Comparison of ENCODE assay signal across 22 cellular contexts in the genomic region with DNA sequence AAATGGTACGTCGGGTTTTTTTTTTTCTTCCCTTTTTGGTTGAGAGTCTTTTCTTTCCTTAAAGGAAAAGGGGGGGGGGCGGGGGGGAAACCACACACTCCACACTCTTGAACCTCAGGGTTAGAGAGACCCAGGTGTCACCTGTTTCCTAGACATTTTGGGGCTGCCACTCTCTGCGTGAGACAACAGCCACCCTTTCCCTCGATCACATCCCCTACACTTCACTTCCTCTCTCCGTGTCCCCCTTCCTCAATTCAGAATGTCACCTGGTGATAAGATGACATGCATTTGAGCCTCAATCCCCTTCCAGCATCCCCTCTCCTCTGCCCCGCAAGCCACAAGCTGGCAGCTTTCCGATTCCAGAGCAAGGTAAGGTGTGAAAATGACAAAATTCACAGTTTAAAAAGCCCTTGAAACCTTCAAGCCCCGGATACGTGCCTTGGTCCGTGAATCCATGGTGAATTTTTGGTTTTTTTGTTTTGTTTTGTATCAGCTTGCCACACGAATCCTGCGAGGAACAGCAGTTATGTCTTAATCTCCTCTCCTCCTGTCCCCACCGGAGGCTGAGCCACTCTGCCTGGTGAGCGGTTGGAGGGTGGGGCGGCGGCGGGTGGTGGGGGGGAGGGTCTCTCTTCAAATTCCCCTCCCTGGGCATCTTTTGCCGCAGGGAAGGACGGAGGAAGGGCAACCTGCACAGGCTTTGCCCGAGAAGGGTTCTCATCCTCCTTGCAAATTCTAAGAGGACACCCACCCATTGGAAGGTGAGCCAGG. TPM values are rescaled to one million over a fixed set of nuclear protein-coding genes. Genes with fewer than 3 reads are reported as not detected.
DNase-seq lines count a peak whose midpoint lies in the region; ATAC-seq, FAIRE-seq and TF ChIP-seq lines count a peak whose summit lies in the region.
"Had no signal": no experiment of that assay in that cellular context is flagged by ENCODE, and none has a peak within 500 bp of the region (broad histone marks: within the 10 kb centered on the region; RNA-seq: fewer than 3 reads in every experiment).

No MANE protein-coding gene starts in this region.

- H3K4me3 Mint-ChIP-seq in central memory CD8-positive, alpha-beta T cell, result no peak overlapping the region
- H3K4me3 Mint-ChIP-seq: activated naive CD4-positive, alpha-beta T cell treated with anti-CD3 and anti-CD28 coated beads, Interleukin-2, amount 50 U/mL, for 24 hours had no signal

- no peaks in the 10 kb centered on the region for H3K4me1 ChIP-seq in osteoblast (ENCODE audit: insufficient read depth, low read length)
- H3K4me1 ChIP-seq in ascending aorta, result peaks cover 7 to 16% of the 10 kb centered on the region in 2 donors
- H3K4me1 ChIP-seq: foreskin keratinocyte, SJCRH30 had no signal

- H3K36me3 Mint-ChIP-seq in central memory CD8-positive, alpha-beta T cell (ENCODE audit: insufficient read depth), result no peaks in the 10 kb centered on the region
- H3K36me3 Mint-ChIP-seq: activated naive CD4-positive, alpha-beta T cell treated with anti-CD3 and anti-CD28 coated beads, Interleukin-2, amount 50 U/mL, for 24 hours; CD8-positive, alpha-beta memory T cell had no signal

- H3K4me3 ChIP-seq in osteoblast (ENCODE audit: insufficient read depth, low read length), result no peak overlapping the region
- H3K4me3 ChIP-seq in ascending aorta, result no peak overlapping the region
- H3K4me3 ChIP-seq: hepatocyte, SJCRH30, tibial nerve had no signal

- FAIRE-seq in GM12891 (lab: Jason Lieb, UNC), result peak; percentile 9

- DNase-seq in GM12891 (ENCODE audit: insufficient read length, low spot score) (no peak), NCI-H82 treated with DMSO at 0.1 percent for 48 hours (lab: John Stamatoyannopoulos, UW; ENCODE audit: unreplicated experiment) (peak; percentile 17), osteoblast (ENCODE audit: insufficient read length, low spot score, missing footprints) (peak; percentile 91), left cardiac atrium (no peak), ecto neural progenitor cell (ENCODE audit: low spot score) (no peak), ascending aorta (ENCODE audit: low spot score in 2 of 2) (no peak)
- DNase-seq in central memory CD8-positive, alpha-beta T cell (ENCODE audit: low spot score in 2 of 2), result no peak
- DNase-seq: activated CD4-positive, alpha-beta T cell treated with anti-CD3 and anti-CD28 coated beads for 48 hours; CD8-positive, alpha-beta memory T cell; effector CD4-positive, alpha-beta T cell; foreskin keratinocyte; NCI-H1105 treated with DMSO at 0.1 percent for 48 hours; NCI-H226; SJCRH30; stimulated activated CD4-positive, alpha-beta T cell treated with anti-CD3 and anti-CD28 coated beads, Interleukin-4, amount 100 ng/mL, for 1 hour; stimulated activated naive CD8-positive, alpha-beta T cell treated with anti-CD3 and anti-CD28 coated beads, Interleukin-15, amount 100 ng/mL, for 72 hours; T-helper 1 cell had no signal

- H3K9me3 Mint-ChIP-seq in central memory CD8-positive, alpha-beta T cell, result no peaks in the 10 kb centered on the region
- H3K9me3 Mint-ChIP-seq: activated naive CD4-positive, alpha-beta T cell treated with anti-CD3 and anti-CD28 coated beads, Interleukin-2, amount 50 U/mL, for 24 hours; stimulated activated naive CD8-positive, alpha-beta T cell treated with anti-CD3 and anti-CD28 coated beads, Interleukin-15, amount 100 ng/mL, for 72 hours had no signal

- H3K27me3 Mint-ChIP-seq in central memory CD8-positive, alpha-beta T cell, result peaks cover 71% of the 10 kb centered on the region

- H3K9me3 ChIP-seq in osteoblast (ENCODE audit: low read depth, low read length) (no peaks in the 10 kb centered on the region), ascending aorta (no peaks in the 10 kb centered on the region)
- H3K9me3 ChIP-seq: SJCRH30, tibial nerve had no signal

- TF ChIP-seq POLR2A in GM12891 (IDR thresholded peaks at IDR 0.05; ENCODE audit: low read depth, low read length), result no peak

- intact Hi-C loops in left cardiac atrium (cut with DNase I), result no loop called here
- intact Hi-C loops in ascending aorta (cut with DNase I), result no loop called here

- H3K36me3 ChIP-seq in osteoblast (ENCODE audit: insufficient read depth, low read length) (no peaks in the 10 kb centered on the region), ascending aorta (no peaks in the 10 kb centered on the region)
- H3K36me3 ChIP-seq: SJCRH30, tibial nerve had no signal

- H3K79me2 ChIP-seq in osteoblast (ENCODE audit: insufficient read depth, low read length), result no peaks in the 10 kb centered on the region
- H3K79me2 ChIP-seq: hepatocyte had no signal

- H2AFZ ChIP-seq in osteoblast (ENCODE audit: low read length), result no peak overlapping the region
- H2AFZ ChIP-seq: hepatocyte had no signal

- H3K4me2 ChIP-seq in osteoblast (ENCODE audit: insufficient read depth, low read length), result no peak overlapping the region
- H3K4me2 ChIP-seq: hepatocyte had no signal

- no peaks in the 10 kb centered on the region for H4K20me1 ChIP-seq in osteoblast (ENCODE audit: insufficient read depth, low read length)

- H3K27me3 ChIP-seq in osteoblast (ENCODE audit: insufficient read depth, low read length), result peaks cover 35% of the 10 kb centered on the region
- peaks cover 4% of the 10 kb centered on the region for H3K27me3 ChIP-seq in ascending aorta

- peak; percentile 40 for ATAC-seq in central memory CD8-positive, alpha-beta T cell (replicated peaks; ENCODE audit: extremely low read depth, poor library complexity, severe bottlenecking)
- ATAC-seq in left cardiac atrium, result no peak
- ATAC-seq in HG03139 (IDR thresholded peaks at IDR 0.05; ENCODE audit: unreplicated experiment), result no peak
- ATAC-seq: foreskin keratinocyte; Panc1; stimulated activated naive CD8-positive, alpha-beta T cell treated with anti-CD3 and anti-CD28 coated beads, Interleukin-15, amount 100 ng/mL, for 72 hours had no signal

- peak overlapping the region; percentile 84 for H3K27ac Mint-ChIP-seq in central memory CD8-positive, alpha-beta T cell (ENCODE audit: low read depth)
- H3K27ac Mint-ChIP-seq: stimulated activated naive CD8-positive, alpha-beta T cell treated with anti-CD3 and anti-CD28 coated beads, Interleukin-15, amount 100 ng/mL, for 72 hours had no signal

- H3K4me1 Mint-ChIP-seq in central memory CD8-positive, alpha-beta T cell, result peaks cover 22% of the 10 kb centered on the region

- H3K27ac ChIP-seq in osteoblast (ENCODE audit: low read depth, low read length) (no peak overlapping the region), ascending aorta (no peak overlapping the region)
- H3K27ac ChIP-seq: foreskin keratinocyte, hepatocyte, SJCRH30, tibial nerve had no signal

- TF ChIP-seq CTCF in osteoblast (IDR thresholded peaks at IDR 0.05; ENCODE audit: extremely low read depth, low read depth, low read length) (no peak), ascending aorta (IDR thresholded peaks at IDR 0.05) (no peak)

TF ChIP-seq in GM12891, 5 proteins besides CTCF, POLR2A, EP300 and RAD21:
- no peak for TF ChIP-seq PAX5 (IDR thresholded peaks at IDR 0.05; ENCODE audit: insufficient read depth, low read length, severe bottlenecking)
- TF ChIP-seq POLR2AphosphoS5 (IDR thresholded peaks at IDR 0.05; ENCODE audit: low read depth, low read length), result no peak
- TF ChIP-seq POU2F2 (IDR thresholded peaks at IDR 0.05; ENCODE audit: low read depth, low read length), result no peak
- TF ChIP-seq TAF1 (IDR thresholded peaks at IDR 0.05; ENCODE audit: low read depth, low read length), result no peak
- peak; percentile 78 for TF ChIP-seq SPI1 (IDR thresholded peaks at IDR 0.05; ENCODE audit: low read depth, low read length)

RNA-seq across cellular contexts. Expression of gene PTPRS, which starts 4.2 kb away (rescaled TPM):
- polyA plus RNA-seq in GM12891 (2012; ENCODE audit: low read depth, missing spikeins), result 7.4 TPM
- 218 and 227 TPM in 2 replicates for total RNA-seq in osteoblast
- total RNA-seq in left cardiac atrium, result 100 to 1,000 TPM in 1 of 2 donors, 10 to 100 TPM in 1; 95.6 to 130 TPM
- total RNA-seq in ascending aorta, result 517 TPM

Comparison
In these comparisons a context has a peak if more than half of its experiments do, and no peak if none do; other contexts are left out.
1. DNase-seq: peak in NCI-H82 treated with DMSO at 0.1 percent for 48 hours (single experiment) and osteoblast (single experiment); none in GM12891 (single experiment), central memory CD8-positive, alpha-beta T cell (0 of 2), left cardiac atrium (single experiment), ecto neural progenitor cell (single experiment) and ascending aorta (0 of 2).